8 cellular contexts compared by ENCODE assay signal in the genomic region with DNA sequence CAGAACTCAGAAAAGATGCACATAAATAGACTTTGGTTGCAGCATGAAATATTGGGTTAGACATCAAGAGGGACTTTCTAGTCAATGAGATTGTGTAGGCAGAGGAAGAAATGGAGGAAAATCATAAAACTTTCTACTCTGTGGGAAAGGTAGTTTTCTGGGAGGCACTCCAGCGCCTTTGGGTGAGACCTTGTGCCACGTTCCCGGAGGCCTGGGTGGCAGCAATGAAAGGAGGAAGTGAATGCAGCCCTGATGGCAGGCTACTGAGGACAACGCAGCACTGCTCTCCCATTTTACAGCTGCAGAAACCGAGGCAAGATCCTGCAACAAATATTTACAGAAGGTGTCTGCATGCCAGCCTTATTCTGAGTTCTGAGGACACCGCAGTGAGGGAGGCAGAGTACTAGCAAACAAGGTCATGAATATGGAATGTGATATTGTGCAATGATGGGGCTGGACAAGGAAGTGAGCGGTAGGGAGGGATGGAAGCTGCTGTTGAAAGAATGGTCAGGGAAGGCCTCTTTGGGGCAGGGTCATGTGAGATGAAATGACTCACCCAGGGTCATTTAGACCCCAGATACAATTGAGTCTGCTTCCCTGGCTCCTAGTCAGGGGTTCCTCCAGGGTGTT.
A peak's percentile ranks its signal among the peaks of the same experiment; 100 is the strongest.
DNase-seq lines count a peak whose midpoint lies in the region; FAIRE-seq lines count a peak whose summit lies in the region.

No MANE protein-coding gene starts in this region.

- peak; percentile 96 for FAIRE-seq in urothelium cell line (lab: Jason Lieb, UNC)

- peak; percentile 8 to 26 for DNase-seq in NOMO-1 (lab: John Stamatoyannopoulos, UW; ENCODE audit: unreplicated experiment in 2 of 2)
- no peak for DNase-seq in NOMO-1 treated with dmso at 0.1 percent for 144 hours (lab: John Stamatoyannopoulos, UW; ENCODE audit: unreplicated experiment)
- peak; percentile 78 for DNase-seq in astrocyte of the hippocampus (ENCODE audit: low read depth, low spot score)
- peak; percentile 95 for DNase-seq in kidney tubule cell (ENCODE audit: low spot score)
- DNase-seq in urothelium cell line (ENCODE audit: low spot score), result peak; percentile 92
- no peak for DNase-seq in NCI-H2081 treated with DMSO at 0.1 percent for 48 hours (lab: John Stamatoyannopoulos, UW)
- DNase-seq in NCI-H1048 (lab: John Stamatoyannopoulos, UW), result no peak
- no peak for DNase-seq in OCI-M2 (lab: John Stamatoyannopoulos, UW; ENCODE audit: unreplicated experiment)

Comparison
In these comparisons a context has a peak if more than half of its experiments do, and no peak if none do; other contexts are left out.
1. DNase-seq: peak in NOMO-1 (2 of 2), astrocyte of the hippocampus (single experiment), kidney tubule cell (single experiment) and urothelium cell line (single experiment); none in NOMO-1 treated with dmso at 0.1 percent for 144 hours (single experiment), NCI-H2081 treated with DMSO at 0.1 percent for 48 hours (single experiment), NCI-H1048 (single experiment) and OCI-M2 (single experiment).